In genomic region chr17:60154616-60155426, GRCh38 we compare ENCODE assay signal across 11 cellular contexts. TPM values are rescaled to one million over a fixed set of nuclear protein-coding genes. Genes with fewer than 3 reads are reported as not detected.
DNase-seq lines count a peak whose midpoint lies in the region; ATAC-seq and TF ChIP-seq lines count a peak whose summit lies in the region.
"Had no signal": no experiment of that assay in that cellular context is flagged by ENCODE, and none has a peak within 500 bp of the region (broad histone marks: within the 10 kb centered on the region; RNA-seq: fewer than 3 reads in every experiment).

No MANE protein-coding gene starts in this region.

- intact Hi-C loops in lower lobe of right lung (cut with DNase I), result no loop called here

- H3K4me1 ChIP-seq in lower lobe of right lung, result peaks cover 39% of the 10 kb centered on the region
- peaks cover 11% of the 10 kb centered on the region for H3K4me1 ChIP-seq in effector memory CD4-positive, alpha-beta T cell (ENCODE audit: control insufficient read depth, insufficient read depth, low read length, poor library complexity, severe bottlenecking)

- peak; percentile 58 for DNase-seq in AG09309 (ENCODE audit: low read depth)
- DNase-seq in LNCaP clone FGC (ENCODE audit: low read depth), result peak; percentile 45
- peak; percentile 66 for DNase-seq in choroid plexus epithelial cell (ENCODE audit: low read depth)
- DNase-seq in lower lobe of right lung, result peak; percentile 37
- no peak for DNase-seq in effector memory CD4-positive, alpha-beta T cell
- no peak for DNase-seq in natural killer cell treated with Interleukin-12 subunit alpha and Interleukin-12 subunit beta and Interleukin-15 and Interleukin-18, amount 100 ng/mL, for 72 hours (ENCODE audit: low spot score)
- DNase-seq: sigmoid colon had no signal

- ATAC-seq in lower lobe of right lung (no peak), GM18907 (IDR thresholded peaks at IDR 0.05; ENCODE audit: unreplicated experiment) (no peak), HG02870 (IDR thresholded peaks at IDR 0.05; ENCODE audit: unreplicated experiment) (no peak)
- no peak for ATAC-seq in natural killer cell treated with Interleukin-12 subunit alpha and Interleukin-12 subunit beta and Interleukin-15 and Interleukin-18, amount 100 ng/mL, for 72 hours
- ATAC-seq: stimulated activated effector memory CD8-positive, alpha-beta T cell treated with anti-CD3 and anti-CD28 coated beads, Interleukin-12 subunit alpha, Interleukin-12 subunit beta, amount 100 ng/mL, for 72 hours had no signal

- H3K4me3 ChIP-seq in AG09309 (ENCODE audit: control insufficient read depth, low read depth, low read length) (no peak overlapping the region), LNCaP clone FGC (ENCODE audit: low read depth, low read length) (no peak overlapping the region), choroid plexus epithelial cell (ENCODE audit: low read depth, low read length) (no peak overlapping the region), lower lobe of right lung (no peak overlapping the region)
- H3K4me3 ChIP-seq in effector memory CD4-positive, alpha-beta T cell (ENCODE audit: insufficient read depth, low read depth, low read length, poor library complexity, severe bottlenecking), result no peak overlapping the region
- H3K4me3 ChIP-seq: sigmoid colon had no signal

- no peak overlapping the region for H3K27ac Mint-ChIP-seq in natural killer cell treated with Interleukin-12 subunit alpha and Interleukin-12 subunit beta and Interleukin-15 and Interleukin-18, amount 100 ng/mL, for 72 hours
- H3K27ac Mint-ChIP-seq: stimulated activated effector memory CD8-positive, alpha-beta T cell treated with anti-CD3 and anti-CD28 coated beads, Interleukin-12 subunit alpha, Interleukin-12 subunit beta, amount 100 ng/mL, for 72 hours had no signal

- no peaks in the 10 kb centered on the region for H3K36me3 Mint-ChIP-seq in natural killer cell treated with Interleukin-12 subunit alpha and Interleukin-12 subunit beta and Interleukin-15 and Interleukin-18, amount 100 ng/mL, for 72 hours
- H3K36me3 Mint-ChIP-seq: stimulated activated effector memory CD8-positive, alpha-beta T cell treated with anti-CD3 and anti-CD28 coated beads, Interleukin-12 subunit alpha, Interleukin-12 subunit beta, amount 100 ng/mL, for 72 hours had no signal

- no peaks in the 10 kb centered on the region for H3K9me3 Mint-ChIP-seq in natural killer cell treated with Interleukin-12 subunit alpha and Interleukin-12 subunit beta and Interleukin-15 and Interleukin-18, amount 100 ng/mL, for 72 hours
- H3K9me3 Mint-ChIP-seq: stimulated activated effector memory CD8-positive, alpha-beta T cell treated with anti-CD3 and anti-CD28 coated beads, Interleukin-12 subunit alpha, Interleukin-12 subunit beta, amount 100 ng/mL, for 72 hours had no signal

- H3K4me1 Mint-ChIP-seq in natural killer cell treated with Interleukin-12 subunit alpha and Interleukin-12 subunit beta and Interleukin-15 and Interleukin-18, amount 100 ng/mL, for 72 hours (ENCODE audit: low read depth in 2 of 2), result peaks cover 8 to 9% of the 10 kb centered on the region in 2 donors

- H3K27ac ChIP-seq in lower lobe of right lung, result peak overlapping the region; percentile 53
- H3K27ac ChIP-seq in effector memory CD4-positive, alpha-beta T cell (ENCODE audit: insufficient read depth, low read length, poor library complexity, severe bottlenecking), result no peak overlapping the region
- H3K27ac ChIP-seq: sigmoid colon had no signal

- H3K27me3 Mint-ChIP-seq in natural killer cell treated with Interleukin-12 subunit alpha and Interleukin-12 subunit beta and Interleukin-15 and Interleukin-18, amount 100 ng/mL, for 72 hours, result peaks cover 16 to 35% of the 10 kb centered on the region in 2 donors

- H3K36me3 ChIP-seq in lower lobe of right lung, result no peaks in the 10 kb centered on the region
- no peaks in the 10 kb centered on the region for H3K36me3 ChIP-seq in effector memory CD4-positive, alpha-beta T cell (ENCODE audit: control insufficient read depth, insufficient read depth, low read length)
- H3K36me3 ChIP-seq: sigmoid colon had no signal

- H3K9me3 ChIP-seq in lower lobe of right lung, result no peaks in the 10 kb centered on the region
- H3K9me3 ChIP-seq in effector memory CD4-positive, alpha-beta T cell (ENCODE audit: control insufficient read depth, low read length), result no peaks in the 10 kb centered on the region
- H3K9me3 ChIP-seq: sigmoid colon had no signal

- H3K4me3 Mint-ChIP-seq in natural killer cell treated with Interleukin-12 subunit alpha and Interleukin-12 subunit beta and Interleukin-15 and Interleukin-18, amount 100 ng/mL, for 72 hours, result no peak overlapping the region
- H3K4me3 Mint-ChIP-seq: stimulated activated effector memory CD8-positive, alpha-beta T cell treated with anti-CD3 and anti-CD28 coated beads, Interleukin-12 subunit alpha, Interleukin-12 subunit beta, amount 100 ng/mL, for 72 hours had no signal

- TF ChIP-seq CTCF in AG09309 (IDR thresholded peaks at IDR 0.05; ENCODE audit: control insufficient read depth, insufficient read depth, low read depth, low read length, missing control alignments) (no peak), LNCaP clone FGC (IDR thresholded peaks at IDR 0.05; ENCODE audit: control insufficient read depth, extremely low read depth, insufficient read depth) (no peak), choroid plexus epithelial cell (conservative IDR thresholded peaks at IDR 0.05; ENCODE audit: low read depth, low read length) (no peak), lower lobe of right lung (IDR thresholded peaks at IDR 0.05) (no peak)

- peaks cover 30% of the 10 kb centered on the region for H3K27me3 ChIP-seq in lower lobe of right lung (ENCODE audit: low read depth)
- H3K27me3 ChIP-seq in effector memory CD4-positive, alpha-beta T cell (replicated peaks; ENCODE audit: control insufficient read depth, insufficient read depth, low read length, poor library complexity, severe bottlenecking), result peaks cover 18% of the 10 kb centered on the region

RNA-seq across cellular contexts. Expression of gene CA4, which starts 5.0 kb away (rescaled TPM):
- 72.8 TPM for total RNA-seq in lower lobe of right lung
- total RNA-seq in natural killer cell treated with Interleukin-12 subunit alpha and Interleukin-12 subunit beta and Interleukin-15 and Interleukin-18, amount 100 ng/mL, for 72 hours, result not detected
- total RNA-seq: OCI-LY7 had no signal

Comparison
In these comparisons a context has a peak if more than half of its experiments do, and no peak if none do; other contexts are left out.
1. DNase-seq: peak in AG09309 (single experiment), LNCaP clone FGC (single experiment), choroid plexus epithelial cell (single experiment) and lower lobe of right lung (single experiment); none in effector memory CD4-positive, alpha-beta T cell (0 of 3) and natural killer cell treated with Interleukin-12 subunit alpha and Interleukin-12 subunit beta and Interleukin-15 and Interleukin-18, amount 100 ng/mL, for 72 hours (single experiment).
2. RNA of gene CA4, which starts 5.0 kb away (total RNA-seq): 72.8 TPM in lower lobe of right lung (single experiment); not detected in natural killer cell treated with Interleukin-12 subunit alpha and Interleukin-12 subunit beta and Interleukin-15 and Interleukin-18, amount 100 ng/mL, for 72 hours; every median in the first group is over 10 times any median in the second.